1 cellular context compared by ENCODE assay signal in the genomic region with DNA sequence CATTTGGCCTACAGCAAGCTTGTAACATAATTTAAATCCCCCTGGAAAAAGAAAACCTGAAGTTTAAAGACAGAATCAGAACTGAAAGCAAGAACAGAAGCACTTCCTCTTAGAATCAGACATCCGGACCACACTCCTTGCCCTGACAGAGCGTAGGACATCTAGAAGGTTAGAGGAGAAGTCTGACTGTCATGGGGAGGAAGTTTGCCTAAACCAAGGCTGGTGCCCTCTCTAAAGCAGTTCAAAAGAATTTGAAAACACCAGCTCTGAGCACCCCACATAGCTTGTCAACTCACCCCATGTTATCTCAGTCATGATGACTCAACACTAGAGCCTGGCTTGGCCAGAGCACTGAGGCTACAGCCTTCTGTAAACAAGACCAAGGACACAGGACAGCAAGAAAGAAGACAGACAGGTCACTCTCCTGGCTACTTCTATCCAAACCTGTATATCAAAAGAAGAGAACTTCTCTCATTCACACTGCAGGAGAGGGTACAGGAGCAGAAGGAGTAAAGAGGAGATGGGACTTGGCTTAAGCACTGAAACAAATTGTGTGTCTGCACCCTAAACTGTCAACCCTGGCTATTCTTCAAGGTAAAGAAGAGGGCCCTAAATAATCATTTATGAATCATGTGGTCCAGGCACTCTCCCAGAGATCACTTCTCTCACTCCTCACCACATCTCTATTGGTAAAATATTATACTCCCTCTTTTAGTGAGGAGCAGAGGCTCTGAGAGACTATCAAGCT.
A peak's percentile ranks its signal among the peaks of the same experiment; 100 is the strongest.
TF ChIP-seq lines count a peak whose summit lies in the region.

No MANE protein-coding gene starts in this region.

TF ChIP-seq in IMR-90, 13 proteins besides CTCF, POLR2A, EP300 and RAD21:
- TF ChIP-seq CEBPB (IDR thresholded peaks at IDR 0.05; ENCODE audit: low read depth, low read length) (no peak), NFE2L2 (IDR thresholded peaks at IDR 0.05; ENCODE audit: low read depth, low read length) (peak; percentile 23; the same call in 1 of the 2 replicates), ELK1 (IDR thresholded peaks at IDR 0.05; ENCODE audit: borderline replicate concordance, low read depth, low read length) (no peak)
TF ChIP-seq in IMR-90: peak in this region for 1.
